31 cellular contexts compared by ENCODE assay signal in genomic region chr4:178255172-178255571, GRCh38.
"Had no signal": no experiment of that assay in that cellular context is flagged by ENCODE, and none has a peak within 500 bp of the region (broad histone marks: within the 10 kb centered on the region; RNA-seq: fewer than 3 reads in every experiment).

No MANE protein-coding gene starts in this region.

- H3K9me3 ChIP-seq: body of pancreas, breast epithelium had no signal

- FAIRE-seq: astrocyte had no signal

- H3K36me3 ChIP-seq: brain microvascular endothelial cell, breast epithelium, WERI-Rb-1 had no signal

- H3K27me3 ChIP-seq: body of pancreas, brain microvascular endothelial cell, breast epithelium had no signal

- H3K4me3 ChIP-seq: body of pancreas, breast epithelium had no signal

- DNase-seq: activated CD4-positive, alpha-beta memory T cell treated with anti-CD3 and anti-CD28 coated beads, Interleukin-2, amount 10 ng/mL, durations not matched to agents 7 days and 5 days; activated CD4-positive, alpha-beta T cell treated with anti-CD3 and anti-CD28 coated beads for 1 hour; activated CD4-positive, alpha-beta T cell treated with anti-CD3 and anti-CD28 coated beads for 36 hours; activated CD4-positive, alpha-beta T cell treated with anti-CD3 and anti-CD28 coated beads for 48 hours; activated CD4-positive, alpha-beta T cell treated with anti-CD3 and anti-CD28 coated beads, Interleukin-2, amount 10 ng/mL, durations not matched to agents 7 days and 5 days; activated CD4-positive, alpha-beta T cell treated with anti-CD3 and anti-CD28 coated beads, Interleukin-2, amount 50 U/mL, for 48 hours; activated CD4-positive, CD25-positive, alpha-beta regulatory T cell; activated CD8-positive, alpha-beta memory T cell treated with anti-CD3 and anti-CD28 coated beads for 24 hours; activated CD8-positive, alpha-beta memory T cell treated with anti-CD3 and anti-CD28 coated beads, Interleukin-2, amount 10 ng/mL, durations not matched to agents 7 days and 5 days; activated CD8-positive, alpha-beta memory T cell treated with anti-CD3 and anti-CD28 coated beads, Interleukin-2, amount 50 U/mL, for 48 hours; activated CD8-positive, alpha-beta T cell treated with anti-CD3 and anti-CD28 coated beads, Interleukin-2, amount 10 ng/mL, durations not matched to agents 7 days and 5 days; activated effector memory CD4-positive, alpha-beta T cell treated with Interleukin-2 at 50 U/mL for 16 hours; activated gamma-delta T cell; activated naive CD4-positive, alpha-beta T cell treated with anti-CD3 and anti-CD28 coated beads, Interleukin-2, amount 10 ng/mL, durations not matched to agents 7 days and 5 days; activated naive CD4-positive, alpha-beta T cell treated with Interleukin-2 at 50 U/mL for 16 hours; activated naive CD8-positive, alpha-beta T cell treated with anti-CD3 and anti-CD28 coated beads, Interleukin-2, amount 10 ng/mL, durations not matched to agents 7 days and 5 days; activated naive CD8-positive, alpha-beta T cell treated with anti-CD3 and anti-CD28 coated beads, Interleukin-2, amount 50 U/mL, for 24 hours; activated T-cell treated with anti-CD3 and anti-CD28 coated beads, Interleukin-2, amount 50 U/mL, for 24 hours; activated T-cell treated with anti-CD3 and anti-CD28 coated beads, Interleukin-2, amount 50 U/mL, for 48 hours; amygdala; anterior cingulate cortex; body of pancreas; brain microvascular endothelial cell; central memory CD4-positive, alpha-beta T cell; T-helper 2 cell; T-helper 9 cell; WERI-Rb-1 had no signal

- H3K4me1 ChIP-seq: body of pancreas, breast epithelium had no signal

- ATAC-seq: activated CD4-positive, alpha-beta T cell treated with anti-CD3 and anti-CD28 coated beads for 36 hours; activated CD4-positive, CD25-positive, alpha-beta regulatory T cell treated with anti-CD3 and anti-CD28 coated beads, Interleukin-2, amount 50 U/mL, for 24 hours; activated CD8-positive, alpha-beta memory T cell treated with anti-CD3 and anti-CD28 coated beads, Interleukin-2, amount 10 ng/mL, durations not matched to agents 7 days and 5 days; activated CD8-positive, alpha-beta T cell treated with anti-CD3 and anti-CD28 coated beads, Interleukin-2, amount 10 ng/mL, durations not matched to agents 7 days and 5 days; activated naive CD8-positive, alpha-beta T cell treated with anti-CD3 and anti-CD28 coated beads, Interleukin-2, amount 50 U/mL, for 24 hours; body of pancreas; WTC11 had no signal

- H3K27ac ChIP-seq: body of pancreas, brain microvascular endothelial cell, breast epithelium, WERI-Rb-1 had no signal
